In the genomic region with DNA sequence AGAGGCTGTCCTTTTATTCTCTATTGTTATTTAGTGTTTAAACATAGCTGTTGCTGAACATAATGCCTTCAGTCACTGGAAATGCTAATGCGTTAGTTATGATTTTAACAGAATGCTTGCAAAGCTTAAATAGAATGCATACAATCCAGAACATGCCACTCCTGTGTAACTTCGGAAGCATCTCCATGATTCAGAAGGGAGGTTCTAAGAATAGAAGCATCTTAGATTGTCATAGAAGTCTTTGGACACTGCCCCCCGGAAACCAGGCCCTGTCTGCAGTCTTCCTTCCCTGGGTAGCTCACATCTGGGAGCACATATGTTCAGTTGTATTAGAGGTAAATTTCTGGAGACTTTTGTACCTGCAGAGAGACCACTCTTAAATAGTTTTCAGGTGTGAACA, we compare ENCODE assay signal across 18 cellular contexts.
DNase-seq lines count a peak whose midpoint lies in the region; ATAC-seq and TF ChIP-seq lines count a peak whose summit lies in the region.
"Had no signal": no experiment of that assay in that cellular context is flagged by ENCODE, and none has a peak within 500 bp of the region (broad histone marks: within the 10 kb centered on the region; RNA-seq: fewer than 3 reads in every experiment).

No MANE protein-coding gene starts in this region.

- H3K36me3 Mint-ChIP-seq in osteocyte (ENCODE audit: unreplicated experiment): peaks cover 27% of the 10 kb centered on the region
- H3K36me3 Mint-ChIP-seq: activated CD4-positive, alpha-beta memory T cell treated with anti-CD3 and anti-CD28 coated beads for 36 hours; natural killer cell had no signal

- H3K4me3 ChIP-seq in BLaER1 treated with 17β-estradiol and CSF1 and Interleukin-3, amounts not matched to agents 10 nM and 100 nM: peak overlapping the region in 2 of 10 experiments; percentile 16 to 42; a peak in 1 of 20 replicates
- H3K4me3 ChIP-seq in Karpas-422 (ENCODE audit: low read length): no peak overlapping the region
- no peak overlapping the region for H3K4me3 ChIP-seq in choroid plexus epithelial cell (ENCODE audit: low read depth, low read length)
- no peak overlapping the region for H3K4me3 ChIP-seq in HAP-1
- H3K4me3 ChIP-seq: tibial artery had no signal

- peaks cover 19% of the 10 kb centered on the region for H3K4me1 Mint-ChIP-seq in osteocyte (ENCODE audit: unreplicated experiment)
- H3K4me1 Mint-ChIP-seq: natural killer cell had no signal

- in situ Hi-C loops in HAP-1 (cut with MboI; ENCODE audit: low sequenced_read_pairs): no loop called here

- H3K9ac ChIP-seq in BLaER1 treated with 17β-estradiol and CSF1 and Interleukin-3, amounts not matched to agents 10 nM and 100 nM: peak overlapping the region in 3 of 11 experiments; percentile 38 to 50 (median 50); a peak in 4 of 22 replicates
- no peak overlapping the region for H3K9ac ChIP-seq in Karpas-422 (ENCODE audit: low read length)

- TF ChIP-seq CTCF in choroid plexus epithelial cell (conservative IDR thresholded peaks at IDR 0.05; ENCODE audit: low read depth, low read length) (no peak), osteocyte (IDR thresholded peaks at IDR 0.05) (no peak)

- peaks cover 3% of the 10 kb centered on the region; the same call in 1 of the 2 replicates for H3K79me2 ChIP-seq in Karpas-422 (ENCODE audit: low read length)

- peak overlapping the region in 9 of 11 experiments; percentile 39 to 88 (median 75); a peak in 16 of 22 replicates for H3K4me2 ChIP-seq in BLaER1 treated with 17β-estradiol and CSF1 and Interleukin-3, amounts not matched to agents 10 nM and 100 nM
- no peak overlapping the region for H3K4me2 ChIP-seq in Karpas-422 (ENCODE audit: low read depth, low read length, poor library complexity, severe bottlenecking)

- H3K27ac Mint-ChIP-seq in osteocyte (ENCODE audit: unreplicated experiment): peak overlapping the region; percentile 11
- H3K27ac Mint-ChIP-seq: activated CD4-positive, alpha-beta memory T cell treated with anti-CD3 and anti-CD28 coated beads for 36 hours; activated T-helper 1 cell treated with anti-CD3 and anti-CD28 coated beads, Interleukin-12 subunit alpha, Interleukin-12 subunit beta, Interleukin-2, Interleukin-4 antibody, amounts not matched to agents 30 ng/mL and 10 ng/mL and 1 ng/mL, durations not matched to agents 14 hours and 24 hours and 36 hours; natural killer cell had no signal

- DNase-seq in Karpas-422: no peak
- peak; percentile 21 for DNase-seq in choroid plexus epithelial cell (ENCODE audit: low read depth)
- no peak for DNase-seq in osteocyte (ENCODE audit: extremely low spot score, unreplicated experiment)
- DNase-seq in HAP-1 (ENCODE audit: low spot score in 2 of 2): no peak
- no peak for DNase-seq in anterior cingulate cortex (lab: John Stamatoyannopoulos, UW)
- DNase-seq: activated CD4-positive, alpha-beta memory T cell treated with anti-CD3 and anti-CD28 coated beads for 36 hours; DMS153; H7; natural killer cell; NCI-H1048; NCI-H82; retina; stimulated activated CD4-positive, alpha-beta T cell treated with anti-CD3 and anti-CD28 coated beads, Interleukin-1b, Interleukin-23, amount 100 ng/mL, for 48 hours; tibial artery had no signal

- no peaks in the 10 kb centered on the region for H3K27me3 Mint-ChIP-seq in osteocyte (ENCODE audit: unreplicated experiment)

- ATAC-seq in GM18502 (IDR thresholded peaks at IDR 0.05; ENCODE audit: poor library complexity, unreplicated experiment) (no peak), GM19452 (IDR thresholded peaks at IDR 0.05; ENCODE audit: unreplicated experiment) (no peak)
- ATAC-seq: natural killer cell had no signal

- H3K9me3 ChIP-seq in BLaER1 treated with 17β-estradiol and CSF1 and Interleukin-3, amounts not matched to agents 10 nM and 100 nM (replicated peaks in 1 of 11): peaks cover 15 to 40% (median 32%) of the 10 kb centered on the region in 11 experiments
- H3K9me3 ChIP-seq in Karpas-422 (ENCODE audit: low read length) (no peaks in the 10 kb centered on the region), HAP-1 (no peaks in the 10 kb centered on the region)
- H3K9me3 ChIP-seq: tibial artery had no signal

- peaks cover 0 to 38% (median 29%) of the 10 kb centered on the region in 10 experiments; a peak in 16 of 20 replicates for H3K4me1 ChIP-seq in BLaER1 treated with 17β-estradiol and CSF1 and Interleukin-3, amounts not matched to agents 10 nM and 100 nM
- H3K4me1 ChIP-seq in Karpas-422 (ENCODE audit: low read length): peaks cover 32% of the 10 kb centered on the region
- H3K4me1 ChIP-seq in HAP-1: peaks cover 4% of the 10 kb centered on the region; the same call in 1 of the 2 replicates

- H3K4me3 Mint-ChIP-seq in osteocyte (ENCODE audit: unreplicated experiment): no peak overlapping the region
- H3K4me3 Mint-ChIP-seq: activated CD4-positive, alpha-beta memory T cell treated with anti-CD3 and anti-CD28 coated beads for 36 hours; activated T-helper 1 cell treated with anti-CD3 and anti-CD28 coated beads, Interleukin-12 subunit alpha, Interleukin-12 subunit beta, Interleukin-2, Interleukin-4 antibody, amounts not matched to agents 30 ng/mL and 10 ng/mL and 1 ng/mL, durations not matched to agents 14 hours and 24 hours and 36 hours; natural killer cell had no signal

- peak overlapping the region in 9 of 11 experiments; percentile 45 to 76 (median 72); a peak in 16 of 22 replicates for H3K27ac ChIP-seq in BLaER1 treated with 17β-estradiol and CSF1 and Interleukin-3, amounts not matched to agents 10 nM and 100 nM
- H3K27ac ChIP-seq in Karpas-422 (ENCODE audit: low read length): peak overlapping the region; percentile 56

- no peaks in the 10 kb centered on the region for H3K27me3 ChIP-seq in BLaER1 treated with 17β-estradiol and CSF1 and Interleukin-3, amounts not matched to agents 10 nM and 100 nM
- H3K27me3 ChIP-seq in Karpas-422 (ENCODE audit: low read length) (no peaks in the 10 kb centered on the region), HAP-1 (ENCODE audit: low read depth) (0 out of 2 replicates have a peak, but pooled peaks cover 4% of the 10 kb centered on the region)
- H3K27me3 ChIP-seq: tibial artery had no signal

- no peaks in the 10 kb centered on the region for H3K9me3 Mint-ChIP-seq in osteocyte (ENCODE audit: unreplicated experiment)
- H3K9me3 Mint-ChIP-seq: activated CD4-positive, alpha-beta memory T cell treated with anti-CD3 and anti-CD28 coated beads for 36 hours; activated T-helper 1 cell treated with anti-CD3 and anti-CD28 coated beads, Interleukin-12 subunit alpha, Interleukin-12 subunit beta, Interleukin-2, Interleukin-4 antibody, amounts not matched to agents 30 ng/mL and 10 ng/mL and 1 ng/mL, durations not matched to agents 14 hours and 24 hours and 36 hours; natural killer cell had no signal

- H3K36me3 ChIP-seq in BLaER1 treated with 17β-estradiol and CSF1 and Interleukin-3, amounts not matched to agents 10 nM and 100 nM: no peaks in the 10 kb centered on the region
- peaks cover 10% of the 10 kb centered on the region for H3K36me3 ChIP-seq in Karpas-422 (ENCODE audit: insufficient read depth, low read length)
- H3K36me3 ChIP-seq in HAP-1 (replicated peaks): no peaks in the 10 kb centered on the region

- no peaks in the 10 kb centered on the region for H4K20me1 ChIP-seq in BLaER1 treated with 17β-estradiol and CSF1 and Interleukin-3, amounts not matched to agents 10 nM and 100 nM
- no peaks in the 10 kb centered on the region for H4K20me1 ChIP-seq in Karpas-422 (ENCODE audit: insufficient read depth, low read depth, low read length)

- no peak overlapping the region for H2AFZ ChIP-seq in Karpas-422 (ENCODE audit: low read length)

- H3K9me2 ChIP-seq in Karpas-422 (replicated peaks; ENCODE audit: insufficient read depth, low read length): no peaks in the 10 kb centered on the region
